12 cellular contexts compared by ENCODE assay signal in genomic region chr7:28815928-28816373, GRCh38.
DNase-seq lines count a peak whose midpoint lies in the region; ATAC-seq and TF ChIP-seq lines count a peak whose summit lies in the region.
"Had no signal": no experiment of that assay in that cellular context is flagged by ENCODE, and none has a peak within 500 bp of the region (broad histone marks: within the 10 kb centered on the region; RNA-seq: fewer than 3 reads in every experiment).

No MANE protein-coding gene starts in this region.

- H3K36me3 ChIP-seq in body of pancreas (replicated peaks in 1 of 2; ENCODE audit: insufficient read depth in 1 of 2, low read depth in 2 of 2) = no peaks in the 10 kb centered on the region
- H3K36me3 ChIP-seq: right lobe of liver had no signal

- TF ChIP-seq CTCF in omental fat pad (IDR thresholded peaks at IDR 0.05) (no peak), mesothelial cell of epicardium (IDR thresholded peaks at IDR 0.05; ENCODE audit: unreplicated experiment) (no peak), body of pancreas (IDR thresholded peaks at IDR 0.05) (no peak)

- DNase-seq in CD1c-positive myeloid dendritic cell (ENCODE audit: extremely low spot score) (peak; percentile 21), omental fat pad (ENCODE audit: low spot score) (no peak), NK-92 (lab: John Stamatoyannopoulos, UW; ENCODE audit: unreplicated experiment) (no peak), mesothelial cell of epicardium (ENCODE audit: low spot score in 2 of 2, unreplicated experiment in 2 of 2) (no peak), body of pancreas (no peak)
- DNase-seq: glutamatergic neuron, mesendoderm, NCI-H446 treated with DMSO at 0.1 percent for 48 hours, right lobe of liver had no signal

- no peaks in the 10 kb centered on the region for H3K9me3 ChIP-seq in body of pancreas
- H3K9me3 ChIP-seq: right lobe of liver had no signal

- peaks cover 2% of the 10 kb centered on the region for H3K4me1 Mint-ChIP-seq in mesothelial cell of epicardium

- 59 to 65% methylated on average over 2 of the region's 2 CpGs for WGBS in body of pancreas, 2 donors

- H3K27me3 Mint-ChIP-seq in mesothelial cell of epicardium (ENCODE audit: low read depth) = no peaks in the 10 kb centered on the region

- TF ChIP-seq POLR2A in body of pancreas (IDR thresholded peaks at IDR 0.05) = no peak

- H3K4me1 ChIP-seq in body of pancreas = no peaks in the 10 kb centered on the region
- H3K4me1 ChIP-seq: right lobe of liver had no signal

- H3K36me3 Mint-ChIP-seq in mesothelial cell of epicardium = peaks cover 11% of the 10 kb centered on the region

- no peaks in the 10 kb centered on the region for H3K27me3 ChIP-seq in body of pancreas
- H3K27me3 ChIP-seq: right lobe of liver had no signal

- H3K27ac ChIP-seq in body of pancreas = no peak overlapping the region
- H3K27ac ChIP-seq: right lobe of liver had no signal

- no peak overlapping the region for H3K27ac Mint-ChIP-seq in mesothelial cell of epicardium

- H3K4me3 Mint-ChIP-seq in mesothelial cell of epicardium = no peak overlapping the region

- no peaks in the 10 kb centered on the region for H3K9me3 Mint-ChIP-seq in mesothelial cell of epicardium

- ATAC-seq in GM19372 (IDR thresholded peaks at IDR 0.05; ENCODE audit: low read depth, unreplicated experiment) (peak; percentile 83), HG02870 (IDR thresholded peaks at IDR 0.05; ENCODE audit: unreplicated experiment) (peak; percentile 79), HG03575 (IDR thresholded peaks at IDR 0.05; ENCODE audit: extremely low read depth, insufficient number of reproducible peaks, low FRiP score, unreplicated experiment) (peak; percentile 60), omental fat pad (ENCODE audit: low FRiP score) (no peak), body of pancreas (no peak)
- ATAC-seq: right lobe of liver had no signal

- no peak overlapping the region for H3K4me3 ChIP-seq in body of pancreas
- H3K4me3 ChIP-seq: right lobe of liver had no signal

- intact Hi-C loops in body of pancreas (cut with DNase I) = no loop called here

Comparison
In these comparisons a context has a peak if more than half of its experiments do, and no peak if none do; other contexts are left out.
1. ATAC-seq: peak in GM19372 (single experiment), HG02870 (single experiment) and HG03575 (single experiment); none in omental fat pad (single experiment) and body of pancreas (single experiment).